Comparison of ENCODE assay signal across 21 cellular contexts in the genomic region with DNA sequence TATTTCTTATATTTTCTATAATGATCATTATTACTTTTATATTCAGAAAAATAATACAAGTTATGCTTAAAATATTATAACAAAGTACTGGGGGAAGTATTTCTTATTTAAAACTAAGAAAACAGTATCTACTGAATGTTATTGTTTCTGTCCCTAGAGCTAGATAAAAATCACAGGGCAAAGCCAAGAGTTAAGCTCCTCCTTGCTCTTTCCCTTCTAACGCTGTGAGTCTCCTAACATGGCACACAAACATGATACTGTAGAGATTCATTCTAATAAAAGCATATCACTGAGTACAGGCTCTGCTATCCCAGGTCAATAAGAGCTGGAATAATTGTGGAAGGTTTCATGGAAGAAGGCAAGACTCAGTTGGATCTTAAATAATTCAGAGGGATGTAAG. TPM values are rescaled to one million over a fixed set of nuclear protein-coding genes. Genes with fewer than 3 reads are reported as not detected.
DNase-seq lines count a peak whose midpoint lies in the region; ATAC-seq, FAIRE-seq and TF ChIP-seq lines count a peak whose summit lies in the region.
"Had no signal": no experiment of that assay in that cellular context is flagged by ENCODE, and none has a peak within 500 bp of the region (broad histone marks: within the 10 kb centered on the region; RNA-seq: fewer than 3 reads in every experiment).

No MANE protein-coding gene starts in this region.

- FAIRE-seq in kidney (lab: Jason Lieb, UNC) (peak; percentile 35), GM12892 (lab: Jason Lieb, UNC) (no peak)
- FAIRE-seq: A204.1, H54 had no signal

- WGBS in psoas muscle, 3 donors, result 0 to 4% (median 0%) methylated on average over 1 of the region's 1 CpG

- no peak for TF ChIP-seq POLR2A in GM12892 (IDR thresholded peaks at IDR 0.05; ENCODE audit: low read depth, low read length)

- DNase-seq in GM23338 (ENCODE audit: low spot score), result no peak
- DNase-seq in chondrocyte (ENCODE audit: low spot score), result no peak
- no peak for DNase-seq in kidney
- DNase-seq in psoas muscle, result no peak
- DNase-seq in T-helper 2 cell, result no peak
- DNase-seq in superior temporal gyrus (ENCODE audit: extremely low spot score), result no peak
- no peak for DNase-seq in ACHN
- DNase-seq in GM12892 (ENCODE audit: insufficient read length), result no peak
- DNase-seq: BE2C; CD4-positive, CD25-positive, alpha-beta regulatory T cell; EL; KBM-7; NCI-H1092 treated with DMSO at 0.1 percent for 48 hours; NCI-H1436 treated with DMSO at 0.1 percent for 48 hours; NCI-H1930; NCI-H226; NCI-H524; NCI-H82; Right ventricle myocardium superior had no signal

- H4K20me1 ChIP-seq in GM23338 (replicated peaks; ENCODE audit: insufficient read depth), result peaks cover 20% of the 10 kb centered on the region

- H3K27me3 Mint-ChIP-seq in GM23338 (ENCODE audit: insufficient read depth, low read depth, poor library complexity), result peaks cover 6% of the 10 kb centered on the region
- no peaks in the 10 kb centered on the region for H3K27me3 Mint-ChIP-seq in chondrocyte (ENCODE audit: low read depth)

- in situ Hi-C loops in ACHN (cut with HindIII; ENCODE audit: low pct_ligation_motif_present, low pct_unique_long_range_greater_than_20kb, low sequenced_read_pairs), result no loop called here

- H3K36me3 Mint-ChIP-seq in GM23338 (ENCODE audit: low read depth) (no peaks in the 10 kb centered on the region), chondrocyte (ENCODE audit: low read depth) (no peaks in the 10 kb centered on the region)
- H3K36me3 Mint-ChIP-seq: CD4-positive, CD25-positive, alpha-beta regulatory T cell had no signal

- H3K4me3 Mint-ChIP-seq in GM23338 (no peak overlapping the region), chondrocyte (ENCODE audit: unreplicated experiment) (no peak overlapping the region)
- H3K4me3 Mint-ChIP-seq: CD4-positive, CD25-positive, alpha-beta regulatory T cell had no signal

- H3K4me3 ChIP-seq in GM23338, result no peak overlapping the region
- H3K4me3 ChIP-seq in kidney (ENCODE audit: low read length in 2 of 2), result no peak overlapping the region
- H3K4me3 ChIP-seq in psoas muscle, result no peak overlapping the region

- H3K9me3 Mint-ChIP-seq in GM23338 (no peaks in the 10 kb centered on the region), chondrocyte (ENCODE audit: low read depth) (no peaks in the 10 kb centered on the region)
- H3K9me3 Mint-ChIP-seq: CD4-positive, CD25-positive, alpha-beta regulatory T cell had no signal

- no peaks in the 10 kb centered on the region for H3K9me2 ChIP-seq in GM23338 (ENCODE audit: insufficient read depth)

- intact Hi-C loops in kidney (cut with DNase I), result no loop called here
- intact Hi-C loops in psoas muscle (cut with DNase I), result loop anchor here in 1 of 2 donors (5.0 to 10.0 kb wide), 2 partner anchors 54 to 113 kb away; a partner anchor contains a TSS

- ATAC-seq in GM23338 (no peak), psoas muscle (no peak)

- H3F3A ChIP-seq in GM23338 (replicated peaks; ENCODE audit: low read depth), result 0 out of 2 replicates have a peak, but pooled peaks cover 3% of the 10 kb centered on the region

- H3K9ac ChIP-seq in kidney (ENCODE audit: low read length in 2 of 2), result no peak overlapping the region

- no peak overlapping the region for H2AFZ ChIP-seq in GM23338

- H3K4me2 ChIP-seq in GM23338, result no peak overlapping the region

- H3K79me2 ChIP-seq in GM23338 (replicated peaks; ENCODE audit: insufficient read depth), result peaks cover 96% of the 10 kb centered on the region

- H3K9me3 ChIP-seq in kidney (ENCODE audit: control insufficient read depth in 1 of 2, low read length in 2 of 2) (no peaks in the 10 kb centered on the region), psoas muscle (no peaks in the 10 kb centered on the region)
- H3K9me3 ChIP-seq: BE2C had no signal

- H3K27ac ChIP-seq in GM23338 (ENCODE audit: low read depth) (peak overlapping the region; percentile 48; the same call in 1 of the 2 replicates), kidney (ENCODE audit: low read depth in 2 of 2, low read length in 2 of 2) (no peak overlapping the region), psoas muscle (peak overlapping the region; percentile 79)

- TF ChIP-seq CTCF in GM23338 (conservative IDR thresholded peaks at IDR 0.05; ENCODE audit: low read depth in 2 of 2) (no peak), chondrocyte (IDR thresholded peaks at IDR 0.05) (no peak), kidney (IDR thresholded peaks at IDR 0.05; ENCODE audit: borderline replicate concordance, extremely low read depth, insufficient read depth) (no peak), psoas muscle (IDR thresholded peaks at IDR 0.05) (no peak)

- H3K4me1 Mint-ChIP-seq in GM23338 (peaks cover 40% of the 10 kb centered on the region), chondrocyte (ENCODE audit: low read depth) (peaks cover 73% of the 10 kb centered on the region)
- H3K4me1 Mint-ChIP-seq: CD4-positive, CD25-positive, alpha-beta regulatory T cell had no signal

- H3K36me3 ChIP-seq in GM23338 (ENCODE audit: insufficient read depth) (no peaks in the 10 kb centered on the region), kidney (ENCODE audit: control insufficient read depth in 1 of 2, insufficient read depth in 2 of 2, low read length in 2 of 2) (no peaks in the 10 kb centered on the region), psoas muscle (ENCODE audit: insufficient read depth in 1 of 2, low read depth in 1 of 2) (no peaks in the 10 kb centered on the region)
- H3K36me3 ChIP-seq: BE2C had no signal

- H3K27me3 ChIP-seq in GM23338 (ENCODE audit: insufficient read depth) (no peaks in the 10 kb centered on the region), psoas muscle (ENCODE audit: insufficient read depth in 3 of 3, low read length in 2 of 3) (no peaks in the 10 kb centered on the region)

- peaks cover 44% of the 10 kb centered on the region for H3K4me1 ChIP-seq in GM23338 (ENCODE audit: insufficient read depth)
- H3K4me1 ChIP-seq in kidney (ENCODE audit: control insufficient read depth in 1 of 2, insufficient read depth in 1 of 2, low read depth in 1 of 2, low read length in 2 of 2), result peaks cover 14 to 17% of the 10 kb centered on the region in 2 donors
- peaks cover 75% of the 10 kb centered on the region for H3K4me1 ChIP-seq in psoas muscle
- H3K4me1 ChIP-seq: BE2C had no signal

- H3K27ac Mint-ChIP-seq in GM23338, result no peak overlapping the region; the same call in 1 of the 2 replicates
- peak overlapping the region; percentile 49 for H3K27ac Mint-ChIP-seq in chondrocyte (ENCODE audit: unreplicated experiment)
- H3K27ac Mint-ChIP-seq: CD4-positive, CD25-positive, alpha-beta regulatory T cell had no signal

TF ChIP-seq in GM23338, 12 proteins besides CTCF, POLR2A, EP300 and RAD21 (continues in another document):
- TF ChIP-seq EZH2phosphoT487 (IDR thresholded peaks at IDR 0.05; ENCODE audit: unreplicated experiment) (no peak), CREB1 (CRISPR knock-in tag; IDR thresholded peaks at IDR 0.05; ENCODE audit: low read depth) (no peak), ZNF331 (CRISPR knock-in tag; IDR thresholded peaks at IDR 0.05; ENCODE audit: low read depth) (no peak)

RNA-seq across cellular contexts. Expression of a gene that starts 53.4 kb away (rescaled TPM):
- 60.0 and 70.2 TPM in 2 replicates for total RNA-seq in GM23338 (2014; rRNA removed; shearing (Covaris generic))
- polyA plus RNA-seq in GM23338 (2016; fragmentation: Nextera tagmentation; extraction: Ambion mirVana), result 18.0 and 18.7 TPM in 2 replicates
- total RNA-seq in chondrocyte, result 125 to 174 TPM (median 136 TPM) in 3 replicates
- total RNA-seq in kidney, result 87.2 TPM
- 5.1 TPM for polyA plus RNA-seq in kidney (ENCODE audit: insufficient read depth, low read depth, low replicate concordance)
- total RNA-seq in psoas muscle, result 100 to 1,000 TPM in 1 of 4 donors, 10 to 100 TPM in 3; 50.8 to 106 (median 63.3) TPM
- polyA plus RNA-seq in psoas muscle, result 10 to 100 TPM in 1 of 3 donors, 1 to 10 TPM in 2; 7.2 to 27.9 (median 9.1) TPM
- polyA plus RNA-seq in GM12892 (2012; ENCODE audit: missing spikeins), result 0.59 TPM

Comparison
In these comparisons a context has a peak if more than half of its experiments do, and no peak if none do; other contexts are left out.
1. H3K27ac ChIP-seq: peak in GM23338 (single experiment) and psoas muscle (single experiment); none in kidney (0 of 2).